ENCODE assay signal across 22 cellular contexts in the genomic region with DNA sequence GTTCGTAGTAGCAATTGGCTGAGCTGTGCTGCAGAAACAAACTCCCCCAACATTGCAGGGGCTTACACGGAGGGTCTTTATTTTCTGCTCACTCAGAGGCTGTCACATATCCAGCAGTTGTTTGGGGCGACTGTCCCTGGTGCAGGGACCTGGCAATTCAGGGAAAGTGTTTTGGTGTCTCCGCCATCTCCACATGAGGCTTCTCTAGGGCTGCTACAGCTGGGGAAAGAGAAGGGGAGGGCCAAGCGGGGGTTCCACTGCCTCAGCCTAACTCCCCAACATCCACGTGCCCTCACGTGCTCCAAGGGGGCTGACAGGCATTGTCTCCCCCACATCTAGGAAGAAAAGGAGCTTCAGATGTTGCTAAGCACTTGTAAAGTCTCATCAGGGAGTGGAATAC.
DNase-seq lines count a peak whose midpoint lies in the region; ATAC-seq and TF ChIP-seq lines count a peak whose summit lies in the region.
"Had no signal": no experiment of that assay in that cellular context is flagged by ENCODE, and none has a peak within 500 bp of the region (broad histone marks: within the 10 kb centered on the region; RNA-seq: fewer than 3 reads in every experiment).

No MANE protein-coding gene starts in this region.

- TF ChIP-seq CTCF in coronary artery (IDR thresholded peaks at IDR 0.05): no peak
- no peak for TF ChIP-seq CTCF in osteoblast (IDR thresholded peaks at IDR 0.05; ENCODE audit: extremely low read depth, low read depth, low read length)

- no peaks in the 10 kb centered on the region for H4K20me1 ChIP-seq in osteoblast (ENCODE audit: insufficient read depth, low read length)
- H4K20me1 ChIP-seq: BLaER1 treated with 17β-estradiol and CSF1 and Interleukin-3, amounts not matched to agents 10 nM and 100 nM had no signal

- ATAC-seq in left cardiac atrium (no peak), GM19328 (IDR thresholded peaks at IDR 0.05; ENCODE audit: unreplicated experiment) (no peak)
- ATAC-seq: A549 had no signal

- intact Hi-C loops in cardiac septum (cut with DNase I) (no loop called here), left cardiac atrium (cut with DNase I) (no loop called here)

- peak; percentile 10 for DNase-seq in cardiac septum (ENCODE audit: low spot score)
- no peak for DNase-seq in left cardiac atrium
- peak; percentile 52 for DNase-seq in coronary artery (ENCODE audit: low spot score)
- DNase-seq in osteoblast (ENCODE audit: insufficient read length, low spot score, missing footprints): peak; percentile 61
- DNase-seq in COLO829 (ENCODE audit: low spot score): no peak
- DNase-seq: 8988T; ACHN; AML-193; BE2C; Calu3; CD4-positive, alpha-beta T cell; CD8-positive, alpha-beta memory T cell; COR-L47; DMS53; DMS79 treated with DMSO at 0.1 percent for 48 hours; GF-D8; GOT3; HFFc6 had no signal

- H3K9me3 ChIP-seq in osteoblast (ENCODE audit: low read depth, low read length): no peaks in the 10 kb centered on the region
- H3K9me3 ChIP-seq: A549, BE2C, HAP-1 had no signal

- H3K27me3 ChIP-seq in osteoblast (ENCODE audit: insufficient read depth, low read length): peaks cover 27% of the 10 kb centered on the region
- H3K27me3 ChIP-seq: BE2C; BLaER1 treated with 17β-estradiol and CSF1 and Interleukin-3, amounts not matched to agents 10 nM and 100 nM had no signal

- H3K4me1 ChIP-seq in osteoblast (ENCODE audit: insufficient read depth, low read length): no peaks in the 10 kb centered on the region
- H3K4me1 ChIP-seq: A549, BE2C, HAP-1 had no signal

- no peak overlapping the region for H2AFZ ChIP-seq in osteoblast (ENCODE audit: low read length)

- H3K4me3 ChIP-seq in coronary artery: no peak overlapping the region
- H3K4me3 ChIP-seq in osteoblast (ENCODE audit: insufficient read depth, low read length): no peak overlapping the region
- H3K4me3 ChIP-seq: A549; BLaER1 treated with 17β-estradiol and CSF1 and Interleukin-3, amounts not matched to agents 10 nM and 100 nM; HAP-1 had no signal

- H3K79me2 ChIP-seq in osteoblast (ENCODE audit: insufficient read depth, low read length): no peaks in the 10 kb centered on the region

- H3K27ac ChIP-seq in coronary artery: no peak overlapping the region
- H3K27ac ChIP-seq in osteoblast (ENCODE audit: low read depth, low read length): no peak overlapping the region
- H3K27ac ChIP-seq: A549; BLaER1 treated with 17β-estradiol and CSF1 and Interleukin-3, amounts not matched to agents 10 nM and 100 nM had no signal

- no peaks in the 10 kb centered on the region for H3K36me3 ChIP-seq in osteoblast (ENCODE audit: insufficient read depth, low read length)
- H3K36me3 ChIP-seq: BE2C; BLaER1 treated with 17β-estradiol and CSF1 and Interleukin-3, amounts not matched to agents 10 nM and 100 nM; HAP-1 had no signal

- no peak overlapping the region for H3K4me2 ChIP-seq in osteoblast (ENCODE audit: insufficient read depth, low read length)
- H3K4me2 ChIP-seq: A549; BLaER1 treated with 17β-estradiol and CSF1 and Interleukin-3, amounts not matched to agents 10 nM and 100 nM had no signal

Comparison
In these comparisons a context has a peak if more than half of its experiments do, and no peak if none do; other contexts are left out.
1. DNase-seq: peak in cardiac septum (single experiment), coronary artery (single experiment) and osteoblast (single experiment); none in left cardiac atrium (single experiment) and COLO829 (single experiment).